9 cellular contexts compared by ENCODE assay signal in genomic region chr16:56944954-56945839, GRCh38. TPM values are rescaled to one million over a fixed set of nuclear protein-coding genes. Genes with fewer than 3 reads are reported as not detected.
DNase-seq lines count a peak whose midpoint lies in the region; ATAC-seq and TF ChIP-seq lines count a peak whose summit lies in the region.
"Had no signal": no experiment of that assay in that cellular context is flagged by ENCODE, and none has a peak within 500 bp of the region (broad histone marks: within the 10 kb centered on the region; RNA-seq: fewer than 3 reads in every experiment).

No MANE protein-coding gene starts in this region.

- CTCF ChIA-PET in activated CD4-positive, alpha-beta memory T cell treated with anti-CD3 and anti-CD28 coated beads for 36 hours (lab: Charles Lee): interaction anchor here (1.0 to 2.7 kb wide), 6 partner anchors 12 to 82 kb away, joined by 3 to 19 read pairs (median 6); no protein-coding TSS in a partner anchor

- 59% methylated on average over 2 of the region's 2 CpGs for WGBS in suprapubic skin

- peaks cover 52% of the 10 kb centered on the region for H3K36me3 Mint-ChIP-seq in activated CD4-positive, alpha-beta memory T cell treated with anti-CD3 and anti-CD28 coated beads for 36 hours
- peaks cover 7% of the 10 kb centered on the region for H3K36me3 Mint-ChIP-seq in natural killer cell treated with Interleukin-12 subunit alpha and Interleukin-12 subunit beta and Interleukin-15 and Interleukin-18, amount 100 ng/mL, for 72 hours

- DNase-seq in GM12865 (ENCODE audit: low read depth) (peak; percentile 68), globus pallidus (ENCODE audit: low spot score) (no peak), amniotic stem cell (lab: John Stamatoyannopoulos, UW) (no peak), suprapubic skin (ENCODE audit: low spot score in 2 of 2) (no peak), NCI-H526 (lab: John Stamatoyannopoulos, UW) (no peak)
- peak; percentile 60 for DNase-seq in activated CD4-positive, alpha-beta memory T cell treated with anti-CD3 and anti-CD28 coated beads for 36 hours
- DNase-seq in natural killer cell treated with Interleukin-12 subunit alpha and Interleukin-12 subunit beta and Interleukin-15 and Interleukin-18, amount 100 ng/mL, for 72 hours (ENCODE audit: low spot score): no peak
- DNase-seq: NCI-H774 had no signal

- no peaks in the 10 kb centered on the region for H3K27me3 ChIP-seq in suprapubic skin

- intact Hi-C loops in activated CD4-positive, alpha-beta memory T cell treated with anti-CD3 and anti-CD28 coated beads for 36 hours (cut with micrococcal nuclease): loop anchor here (1.0 to 2.0 kb wide), 5 partner anchors 9 to 96 kb away; no protein-coding TSS in a partner anchor

- peaks cover 23% of the 10 kb centered on the region for H3K4me1 ChIP-seq in suprapubic skin

- H3K27ac Mint-ChIP-seq in activated CD4-positive, alpha-beta memory T cell treated with anti-CD3 and anti-CD28 coated beads for 36 hours: peak overlapping the region; percentile 94
- H3K27ac Mint-ChIP-seq in natural killer cell treated with Interleukin-12 subunit alpha and Interleukin-12 subunit beta and Interleukin-15 and Interleukin-18, amount 100 ng/mL, for 72 hours: peak overlapping the region; percentile 68 to 78

- H3K27me3 Mint-ChIP-seq in activated CD4-positive, alpha-beta memory T cell treated with anti-CD3 and anti-CD28 coated beads for 36 hours: no peaks in the 10 kb centered on the region
- no peaks in the 10 kb centered on the region for H3K27me3 Mint-ChIP-seq in natural killer cell treated with Interleukin-12 subunit alpha and Interleukin-12 subunit beta and Interleukin-15 and Interleukin-18, amount 100 ng/mL, for 72 hours

- H3K36me3 ChIP-seq in suprapubic skin: peaks cover 60% of the 10 kb centered on the region

- no peak for TF ChIP-seq POLR2A in suprapubic skin (IDR thresholded peaks at IDR 0.05)

- TF ChIP-seq EP300 in suprapubic skin (IDR thresholded peaks at IDR 0.05): no peak

- H3K27ac ChIP-seq in suprapubic skin: no peak overlapping the region

- POLR2A ChIA-PET in activated CD4-positive, alpha-beta memory T cell treated with anti-CD3 and anti-CD28 coated beads for 36 hours (lab: Charles Lee): interaction anchor here (1.2 to 3.5 kb wide), 5 partner anchors 9 to 97 kb away, joined by 3 to 49 read pairs (median 7); partner anchors contain the start of genes HERPUD1 and NLRC5

- H3K9me3 ChIP-seq in suprapubic skin: no peaks in the 10 kb centered on the region

- TF ChIP-seq CTCF in GM12865 (IDR thresholded peaks at IDR 0.05; ENCODE audit: insufficient read depth, low read depth, low read length, missing control alignments): no peak
- TF ChIP-seq CTCF in suprapubic skin (IDR thresholded peaks at IDR 0.05): no peak

- peak; percentile 49 for ATAC-seq in HG02759 (IDR thresholded peaks at IDR 0.05; ENCODE audit: unreplicated experiment)
- ATAC-seq in natural killer cell treated with Interleukin-12 subunit alpha and Interleukin-12 subunit beta and Interleukin-15 and Interleukin-18, amount 100 ng/mL, for 72 hours: peak in 1 of 2 donors; percentile 78

- no peaks in the 10 kb centered on the region for H3K9me3 Mint-ChIP-seq in activated CD4-positive, alpha-beta memory T cell treated with anti-CD3 and anti-CD28 coated beads for 36 hours
- H3K9me3 Mint-ChIP-seq in natural killer cell treated with Interleukin-12 subunit alpha and Interleukin-12 subunit beta and Interleukin-15 and Interleukin-18, amount 100 ng/mL, for 72 hours: no peaks in the 10 kb centered on the region

- no peak overlapping the region for H3K4me3 Mint-ChIP-seq in activated CD4-positive, alpha-beta memory T cell treated with anti-CD3 and anti-CD28 coated beads for 36 hours
- peak overlapping the region; percentile 44 for H3K4me3 Mint-ChIP-seq in natural killer cell treated with Interleukin-12 subunit alpha and Interleukin-12 subunit beta and Interleukin-15 and Interleukin-18, amount 100 ng/mL, for 72 hours

- H3K4me1 Mint-ChIP-seq in activated CD4-positive, alpha-beta memory T cell treated with anti-CD3 and anti-CD28 coated beads for 36 hours (ENCODE audit: low read depth): peaks cover 55% of the 10 kb centered on the region
- H3K4me1 Mint-ChIP-seq in natural killer cell treated with Interleukin-12 subunit alpha and Interleukin-12 subunit beta and Interleukin-15 and Interleukin-18, amount 100 ng/mL, for 72 hours (ENCODE audit: low read depth in 2 of 2): peaks cover 19 to 21% of the 10 kb centered on the region in 2 donors

- H3K4me3 ChIP-seq in GM12865 (ENCODE audit: low read depth, low read length) (no peak overlapping the region), suprapubic skin (no peak overlapping the region)

RNA-seq across cellular contexts. Expression of gene HERPUD1, which starts 13.3 kb away (rescaled TPM):
- total RNA-seq in activated CD4-positive, alpha-beta memory T cell treated with anti-CD3 and anti-CD28 coated beads for 36 hours: 100 to 1,000 TPM; 159 TPM
- 100 to 1,000 TPM; 127 to 141 TPM for total RNA-seq in natural killer cell treated with Interleukin-12 subunit alpha and Interleukin-12 subunit beta and Interleukin-15 and Interleukin-18, amount 100 ng/mL, for 72 hours
- total RNA-seq in suprapubic skin: 100 to 1,000 TPM; 146 to 246 (median 160) TPM

RNA-seq across cellular contexts. Expression of gene CETP, which starts 16.6 kb away (rescaled TPM):
- not detected for total RNA-seq in activated CD4-positive, alpha-beta memory T cell treated with anti-CD3 and anti-CD28 coated beads for 36 hours
- not detected for total RNA-seq in natural killer cell treated with Interleukin-12 subunit alpha and Interleukin-12 subunit beta and Interleukin-15 and Interleukin-18, amount 100 ng/mL, for 72 hours
- total RNA-seq in suprapubic skin: 1 to 10 TPM in 1 of 4 donors, under 1 TPM in 1, not detected in 2; 0.72 to 1.7 TPM

RNA-seq across cellular contexts. Expression of gene NLRC5, which starts 44.2 kb away (rescaled TPM):
- 100 to 1,000 TPM; 151 to 167 TPM for total RNA-seq in activated CD4-positive, alpha-beta memory T cell treated with anti-CD3 and anti-CD28 coated beads for 36 hours
- 100 to 1,000 TPM; 190 to 316 TPM for total RNA-seq in natural killer cell treated with Interleukin-12 subunit alpha and Interleukin-12 subunit beta and Interleukin-15 and Interleukin-18, amount 100 ng/mL, for 72 hours
- total RNA-seq in suprapubic skin: 100 to 1,000 TPM in 1 of 4 donors, 10 to 100 TPM in 3; 36.9 to 133 (median 54.4) TPM

Comparison
In these comparisons a context has a peak if more than half of its experiments do, and no peak if none do; other contexts are left out.
1. DNase-seq: peak in GM12865 (single experiment) and activated CD4-positive, alpha-beta memory T cell treated with anti-CD3 and anti-CD28 coated beads for 36 hours (single experiment); none in natural killer cell treated with Interleukin-12 subunit alpha and Interleukin-12 subunit beta and Interleukin-15 and Interleukin-18, amount 100 ng/mL, for 72 hours (single experiment), globus pallidus (single experiment), amniotic stem cell (single experiment), suprapubic skin (0 of 2) and NCI-H526 (0 of 2).